In the genomic region with DNA sequence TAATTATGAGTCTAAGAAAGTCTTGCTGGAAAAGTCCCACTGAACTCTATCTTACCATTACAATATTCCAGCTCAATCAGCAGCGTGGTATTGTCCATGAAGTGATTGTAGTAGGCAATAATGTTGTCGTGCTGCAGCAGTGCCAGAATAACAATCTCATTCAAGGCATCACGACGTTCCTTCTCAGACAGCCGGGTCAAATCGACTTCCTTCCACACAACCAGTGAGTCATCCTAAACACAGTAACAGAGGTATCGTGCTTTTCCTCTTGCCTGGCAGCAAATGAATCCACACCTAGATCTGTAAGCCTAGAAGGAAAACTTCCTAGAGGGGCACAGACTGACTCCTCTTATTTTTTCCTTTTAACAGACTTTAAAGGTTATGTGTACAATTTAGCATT, we compare ENCODE assay signal across 8 cellular contexts. TPM values are rescaled to one million over a fixed set of nuclear protein-coding genes. Genes with fewer than 3 reads are reported as not detected.
DNase-seq lines count a peak whose midpoint lies in the region; ATAC-seq lines count a peak whose summit lies in the region.

No MANE protein-coding gene starts in this region.

- peaks cover 48% of the 10 kb centered on the region for H3K4me1 Mint-ChIP-seq in activated CD8-positive, alpha-beta T cell treated with anti-CD3 and anti-CD28 coated beads, Interleukin-2, amount 10 ng/mL, durations not matched to agents 7 days and 5 days (ENCODE audit: low read depth)

- no peaks in the 10 kb centered on the region for H3K9me3 Mint-ChIP-seq in activated CD8-positive, alpha-beta T cell treated with anti-CD3 and anti-CD28 coated beads, Interleukin-2, amount 10 ng/mL, durations not matched to agents 7 days and 5 days (ENCODE audit: insufficient read depth)

- CTCF ChIA-PET in activated CD8-positive, alpha-beta T cell treated with anti-CD3 and anti-CD28 coated beads, Interleukin-2, amount 10 ng/mL, durations not matched to agents 7 days and 5 days (lab: Charles Lee): interaction anchor here (1.3 to 11.1 kb wide), 3 partner anchors 14 to 365 kb away, joined by 4 to 216 read pairs (median 4); no protein-coding TSS in a partner anchor

- H3K4me3 Mint-ChIP-seq in activated CD8-positive, alpha-beta T cell treated with anti-CD3 and anti-CD28 coated beads, Interleukin-2, amount 10 ng/mL, durations not matched to agents 7 days and 5 days: peak overlapping the region; percentile 23

- peak overlapping the region; percentile 0 for H3K27ac Mint-ChIP-seq in activated CD8-positive, alpha-beta T cell treated with anti-CD3 and anti-CD28 coated beads, Interleukin-2, amount 10 ng/mL, durations not matched to agents 7 days and 5 days

- DNase-seq in stimulated activated CD4-positive, alpha-beta T cell treated with anti-CD3 and anti-CD28 coated beads, Interleukin-15, amount 100 ng/mL, for 24 hours: peak; percentile 41
- no peak for DNase-seq in stimulated activated CD4-positive, alpha-beta T cell treated with anti-CD3 and anti-CD28 coated beads, Interleukin-4, amount 100 ng/mL, for 1 hour
- DNase-seq in activated CD8-positive, alpha-beta T cell treated with anti-CD3 and anti-CD28 coated beads, Interleukin-2, amount 10 ng/mL, durations not matched to agents 7 days and 5 days: peak; percentile 39
- peak; percentile 94 for DNase-seq in iris pigment epithelial cell (ENCODE audit: low read depth)
- DNase-seq in cerebellum (ENCODE audit: low spot score): no peak
- no peak for DNase-seq in SKM-1 (lab: John Stamatoyannopoulos, UW; ENCODE audit: unreplicated experiment)

- H3K36me3 Mint-ChIP-seq in activated CD8-positive, alpha-beta T cell treated with anti-CD3 and anti-CD28 coated beads, Interleukin-2, amount 10 ng/mL, durations not matched to agents 7 days and 5 days (ENCODE audit: low read depth): peaks cover 41% of the 10 kb centered on the region

- POLR2A ChIA-PET in activated CD8-positive, alpha-beta T cell treated with anti-CD3 and anti-CD28 coated beads, Interleukin-2, amount 10 ng/mL, durations not matched to agents 7 days and 5 days (lab: Charles Lee): no interaction called here

- no peak for ATAC-seq in activated CD8-positive, alpha-beta T cell treated with anti-CD3 and anti-CD28 coated beads, Interleukin-2, amount 10 ng/mL, durations not matched to agents 7 days and 5 days
- ATAC-seq in GM21576 (IDR thresholded peaks at IDR 0.05; ENCODE audit: unreplicated experiment) (no peak), GM21515 (IDR thresholded peaks at IDR 0.05; ENCODE audit: unreplicated experiment) (no peak)

- H3K27me3 Mint-ChIP-seq in activated CD8-positive, alpha-beta T cell treated with anti-CD3 and anti-CD28 coated beads, Interleukin-2, amount 10 ng/mL, durations not matched to agents 7 days and 5 days (ENCODE audit: low read depth): no peaks in the 10 kb centered on the region

RNA-seq across cellular contexts. Expression of gene NEK9, which starts 2.9 kb away (rescaled TPM):
- total RNA-seq in activated CD8-positive, alpha-beta T cell treated with anti-CD3 and anti-CD28 coated beads, Interleukin-2, amount 10 ng/mL, durations not matched to agents 7 days and 5 days: 10 to 100 TPM; 73.7 to 80.0 TPM
- 55.7 TPM for total RNA-seq in cerebellum

RNA-seq across cellular contexts. Expression of gene TMED10, which starts 52.4 kb away (rescaled TPM):
- 100 to 1,000 TPM; 177 to 188 TPM for total RNA-seq in activated CD8-positive, alpha-beta T cell treated with anti-CD3 and anti-CD28 coated beads, Interleukin-2, amount 10 ng/mL, durations not matched to agents 7 days and 5 days
- 111 TPM for total RNA-seq in cerebellum

RNA-seq across cellular contexts. Expression of gene ZC2HC1C, which starts 54.5 kb away (rescaled TPM):
- 1 to 10 TPM; 1.3 to 1.4 TPM for total RNA-seq in activated CD8-positive, alpha-beta T cell treated with anti-CD3 and anti-CD28 coated beads, Interleukin-2, amount 10 ng/mL, durations not matched to agents 7 days and 5 days
- 1.1 TPM for total RNA-seq in cerebellum

Comparison
In these comparisons a context has a peak if more than half of its experiments do, and no peak if none do; other contexts are left out.
1. DNase-seq: peak in stimulated activated CD4-positive, alpha-beta T cell treated with anti-CD3 and anti-CD28 coated beads, Interleukin-15, amount 100 ng/mL, for 24 hours (single experiment), activated CD8-positive, alpha-beta T cell treated with anti-CD3 and anti-CD28 coated beads, Interleukin-2, amount 10 ng/mL, durations not matched to agents 7 days and 5 days (single experiment) and iris pigment epithelial cell (single experiment); none in stimulated activated CD4-positive, alpha-beta T cell treated with anti-CD3 and anti-CD28 coated beads, Interleukin-4, amount 100 ng/mL, for 1 hour (single experiment), cerebellum (single experiment) and SKM-1 (single experiment).